21 cellular contexts compared by ENCODE assay signal in the genomic region with DNA sequence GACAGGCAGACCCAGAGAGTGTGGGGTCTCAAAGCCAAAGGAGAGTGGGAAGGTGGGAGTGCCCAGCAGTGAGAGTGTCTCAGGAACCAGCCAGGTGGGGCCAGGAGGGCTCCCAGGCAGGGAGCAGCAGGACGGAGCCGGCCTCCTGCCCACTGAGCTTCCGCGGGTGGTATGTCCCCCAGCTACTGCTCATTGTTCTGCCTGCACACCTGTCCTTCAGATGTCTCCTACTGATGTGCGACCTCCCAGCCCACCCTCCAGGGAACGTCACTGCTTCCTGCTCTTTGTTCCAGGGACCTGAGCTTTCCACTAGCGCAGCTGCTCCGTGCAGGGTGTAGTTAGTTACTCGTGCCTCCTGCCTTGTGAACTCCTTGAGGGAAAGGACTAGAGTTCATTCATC.
DNase-seq lines count a peak whose midpoint lies in the region; ATAC-seq and TF ChIP-seq lines count a peak whose summit lies in the region.
"Had no signal": no experiment of that assay in that cellular context is flagged by ENCODE, and none has a peak within 500 bp of the region (broad histone marks: within the 10 kb centered on the region; RNA-seq: fewer than 3 reads in every experiment).

No MANE protein-coding gene starts in this region.

- peak overlapping the region; percentile 7 for H2BK120ac ChIP-seq in neuronal stem cell (ENCODE audit: low read depth, low read length)

- no peak overlapping the region for H2BK15ac ChIP-seq in neuronal stem cell (ENCODE audit: low read length)

- 75 to 82% methylated on average over 9 of the region's 9 CpGs for WGBS in heart right ventricle, 2 donors
- WGBS in neuronal stem cell (ENCODE audit: extremely low coverage in 2 of 2, insufficient read length in 2 of 2, insufficient replicate concordance in 1 of 2), 2 donors = no CpG with 5 or more reads among the region's 9 CpGs

- no peak overlapping the region for H3K9ac ChIP-seq in neuronal stem cell (ENCODE audit: low read depth, low read length, poor library complexity)

- H2AK5ac ChIP-seq in neuronal stem cell (ENCODE audit: low read depth, low read length) = peak overlapping the region; percentile 42

- DNase-seq in heart right ventricle = peak in 1 of 2 donors; percentile 2
- DNase-seq in left ventricle myocardium superior = no peak
- no peak for DNase-seq in caudate nucleus (lab: John Stamatoyannopoulos, UW)
- no peak for DNase-seq in neuronal stem cell (ENCODE audit: low spot score)
- DNase-seq in putamen (ENCODE audit: low spot score) = no peak
- DNase-seq in breast epithelium (ENCODE audit: low spot score in 2 of 2) = no peak
- DNase-seq in KBM-7 = no peak
- DNase-seq: activated CD4-positive, alpha-beta T cell treated with anti-CD3 and anti-CD28 coated beads, Interleukin-2, amount 50 U/mL, for 48 hours; activated naive CD4-positive, alpha-beta T cell; amniotic stem cell; CD4-positive, alpha-beta memory T cell; cerebellar nuclear complex; DMS53; MG63; naive B cell; NCI-H2029; NCI-H510A treated with DMSO at 0.1 percent for 48 hours; SHP77 treated with DMSO at 0.1 percent for 48 hours; stimulated activated CD4-positive, alpha-beta T cell treated with anti-CD3 and anti-CD28 coated beads, Interleukin-2, amount 100 ng/mL, for 48 hours had no signal

- H3K27ac ChIP-seq in heart right ventricle = peak overlapping the region in 8 of 10 donors; percentile 50 to 79 (median 70)
- peak overlapping the region; percentile 63 for H3K27ac ChIP-seq in caudate nucleus (ENCODE audit: low read depth, low read length)
- no peak overlapping the region for H3K27ac ChIP-seq in neuronal stem cell (replicated peaks; ENCODE audit: low read length)
- peak overlapping the region in 1 of 2 donors; percentile 51 for H3K27ac ChIP-seq in breast epithelium
- H3K27ac ChIP-seq: pancreas had no signal

- H3K4me3 ChIP-seq in heart right ventricle (no peak overlapping the region), neuronal stem cell (ENCODE audit: low read length in 2 of 2) (no peak overlapping the region), breast epithelium (no peak overlapping the region)
- H3K4me3 ChIP-seq: MG63, pancreas had no signal

- peaks cover 2 to 63% (median 32%) of the 10 kb centered on the region in 9 donors for H3K4me1 ChIP-seq in heart right ventricle
- peaks cover 27 to 39% of the 10 kb centered on the region in 2 donors for H3K4me1 ChIP-seq in neuronal stem cell (ENCODE audit: control insufficient read depth in 2 of 2, insufficient read depth in 1 of 2, low read depth in 1 of 2, low read length in 2 of 2)
- no peaks in the 10 kb centered on the region for H3K4me1 ChIP-seq in breast epithelium
- H3K4me1 ChIP-seq: pancreas had no signal

- TF ChIP-seq POLR2A in breast epithelium (IDR thresholded peaks at IDR 0.05) = no peak

- no peak overlapping the region for H2AFZ ChIP-seq in neuronal stem cell (ENCODE audit: low read length)

- H4K8ac ChIP-seq in neuronal stem cell (ENCODE audit: low read depth, low read length) = no peak overlapping the region

- H3K9me3 ChIP-seq in heart right ventricle (peaks cover 0 to 7% (median 0%) of the 10 kb centered on the region in 11 donors), neuronal stem cell (replicated peaks in 1 of 2; ENCODE audit: control insufficient read depth in 2 of 2, insufficient read depth in 1 of 2, low read depth in 1 of 2, low read length in 2 of 2) (peaks cover 0 to 17% of the 10 kb centered on the region in 2 donors), breast epithelium (no peaks in the 10 kb centered on the region)
- H3K9me3 ChIP-seq: pancreas had no signal

- peak overlapping the region; percentile 29 for H3K18ac ChIP-seq in neuronal stem cell (ENCODE audit: low read length)

- no peak overlapping the region for H3K4ac ChIP-seq in neuronal stem cell (ENCODE audit: low read length)

- no peak overlapping the region for H4K91ac ChIP-seq in neuronal stem cell (ENCODE audit: low read depth, low read length, poor library complexity)

- H3K14ac ChIP-seq in neuronal stem cell (ENCODE audit: low read length) = peak overlapping the region; percentile 39

- ATAC-seq in heart right ventricle (no peak), left ventricle myocardium superior (no peak), HG02870 (IDR thresholded peaks at IDR 0.05; ENCODE audit: unreplicated experiment) (no peak)
- ATAC-seq: pancreas had no signal

- in situ Hi-C loops in KBM-7 (cut with MboI; ENCODE audit: low pct_unique_long_range_greater_than_20kb, low sequenced_read_pairs) = no loop called here

- no peak overlapping the region for H2BK5ac ChIP-seq in neuronal stem cell (ENCODE audit: low read length)

- H2BK12ac ChIP-seq in neuronal stem cell (ENCODE audit: low read length) = no peak overlapping the region

- no peaks in the 10 kb centered on the region for H3K27me3 ChIP-seq in heart right ventricle
- H3K27me3 ChIP-seq in neuronal stem cell (ENCODE audit: control insufficient read depth in 3 of 3, insufficient read depth in 3 of 3, low read depth in 1 of 3, low read length in 3 of 3) = no peaks in the 10 kb centered on the region
- H3K27me3 ChIP-seq in breast epithelium = no peaks in the 10 kb centered on the region
- H3K27me3 ChIP-seq: MG63, pancreas had no signal

- no peak overlapping the region for H3K23ac ChIP-seq in neuronal stem cell (ENCODE audit: low read depth, low read length, poor library complexity)

- intact Hi-C loops in heart right ventricle (cut with DNase I) = no loop called here
- intact Hi-C loops in left ventricle myocardium superior (cut with micrococcal nuclease) = no loop called here
- intact Hi-C loops in breast epithelium (cut with DNase I; ENCODE audit: low total_unique reads) = no loop called here

- no peak for TF ChIP-seq CTCF in heart right ventricle (IDR thresholded peaks at IDR 0.05)
- no peak for TF ChIP-seq CTCF in breast epithelium (IDR thresholded peaks at IDR 0.05)

- peaks cover 6% of the 10 kb centered on the region for H3K79me1 ChIP-seq in neuronal stem cell (ENCODE audit: low read depth, low read length)

- H3K4me2 ChIP-seq in neuronal stem cell (ENCODE audit: insufficient read depth, low read length, poor library complexity, severe bottlenecking) = no peak overlapping the region

- H3K36me3 ChIP-seq in heart right ventricle = peaks cover 8 to 94% (median 49%) of the 10 kb centered on the region in 9 donors
- peaks cover 34 to 82% of the 10 kb centered on the region in 2 donors for H3K36me3 ChIP-seq in neuronal stem cell (replicated peaks in 1 of 2; ENCODE audit: control insufficient read depth in 2 of 2, insufficient read depth in 2 of 2, low read length in 2 of 2)
- H3K36me3 ChIP-seq in breast epithelium = peaks cover 5% of the 10 kb centered on the region
